ENCODE assay signal across 18 cellular contexts in genomic region chr4:52200339-52200725, GRCh38.
"Had no signal": no experiment of that assay in that cellular context is flagged by ENCODE, and none has a peak within 500 bp of the region (broad histone marks: within the 10 kb centered on the region; RNA-seq: fewer than 3 reads in every experiment).

No MANE protein-coding gene starts in this region.

- H3K27me3 ChIP-seq: ascending aorta, body of pancreas had no signal

- H3K9me3 ChIP-seq: ascending aorta, body of pancreas had no signal

- H3K36me3 ChIP-seq: ascending aorta, WERI-Rb-1 had no signal

- H3K4me1 ChIP-seq: body of pancreas had no signal

- H3K27ac ChIP-seq: body of pancreas, WERI-Rb-1 had no signal

- ATAC-seq: activated CD4-positive, alpha-beta T cell treated with anti-CD3 and anti-CD28 coated beads for 36 hours; activated CD8-positive, alpha-beta T cell treated with anti-CD3 and anti-CD28 coated beads for 36 hours; body of pancreas had no signal

- DNase-seq: activated CD4-positive, alpha-beta T cell treated with anti-CD3 and anti-CD28 coated beads for 36 hours; activated CD4-positive, alpha-beta T cell treated with anti-CD3 and anti-CD28 coated beads, Interleukin-2, amount 50 U/mL, for 1 hour; activated CD8-positive, alpha-beta memory T cell treated with anti-CD3 and anti-CD28 coated beads, Interleukin-2, amount 50 U/mL, for 48 hours; activated CD8-positive, alpha-beta T cell treated with anti-CD3 and anti-CD28 coated beads for 36 hours; activated T-cell treated with anti-CD3 and anti-CD28 coated beads, Interleukin-2, amount 50 U/mL, for 1 hour; body of pancreas; central memory CD4-positive, alpha-beta T cell; Karpas-422; MM.1S; NCI-H1105; NCI-H1436; NCI-H1694 treated with DMSO at 0.1 percent for 48 hours; NCI-H2029 treated with DMSO at 0.1 percent for 48 hours; NCI-H524; SIG-M5; T-helper 1 cell; WERI-Rb-1 had no signal

- H3K4me3 ChIP-seq: ascending aorta, body of pancreas had no signal
